In genomic region chr22:41197046-41197807, GRCh38 we compare ENCODE assay signal across 1 cellular context.
TF ChIP-seq lines count a peak whose summit lies in the region.

No MANE protein-coding gene starts in this region.

TF ChIP-seq in HepG2, 621 proteins besides CTCF, POLR2A, EP300 and RAD21 (continued from another document and continues in another):
- TF ChIP-seq AFF4 (CRISPR knock-in tag; IDR thresholded peaks at IDR 0.05), result no peak
- no peak for TF ChIP-seq ZNF709 (CRISPR knock-in tag; IDR thresholded peaks at IDR 0.05)
- TF ChIP-seq KDM3A (CRISPR knock-in tag; IDR thresholded peaks at IDR 0.05; ENCODE audit: low read depth), result no peak
- TF ChIP-seq ZNF138 (CRISPR knock-in tag; IDR thresholded peaks at IDR 0.05; ENCODE audit: low read depth), result 0 out of 2 replicates have a peak, but pooled peaks have one; percentile 20
- no peak for TF ChIP-seq ZBTB49 (CRISPR knock-in tag; IDR thresholded peaks at IDR 0.05; ENCODE audit: borderline replicate concordance)
- no peak for TF ChIP-seq SNAI1 (CRISPR knock-in tag; IDR thresholded peaks at IDR 0.05; ENCODE audit: borderline replicate concordance)
- TF ChIP-seq FOXP1 (IDR thresholded peaks at IDR 0.05), result no peak
- no peak for TF ChIP-seq FOXP1 (CRISPR knock-in tag; IDR thresholded peaks at IDR 0.05)
- no peak for TF ChIP-seq ZNF850 (CRISPR knock-in tag; conservative IDR thresholded peaks at IDR 0.05)
- no peak for TF ChIP-seq PRMT3 (CRISPR knock-in tag; IDR thresholded peaks at IDR 0.05; ENCODE audit: borderline replicate concordance, low read depth)
- no peak for TF ChIP-seq HNRNPUL1 (IDR thresholded peaks at IDR 0.05; ENCODE audit: low read depth, low read length)
- 0 out of 2 replicates have a peak, but pooled peaks have one; percentile 6 for TF ChIP-seq ZNF770 (CRISPR knock-in tag; IDR thresholded peaks at IDR 0.05)
- no peak for TF ChIP-seq ZNF256 (CRISPR knock-in tag; conservative IDR thresholded peaks at IDR 0.05)
- TF ChIP-seq SIX4 (CRISPR knock-in tag; IDR thresholded peaks at IDR 0.05), result peak; percentile 55; the same call in 1 of the 2 replicates
- no peak for TF ChIP-seq ZFAT (CRISPR knock-in tag; conservative IDR thresholded peaks at IDR 0.05)
- TF ChIP-seq CSRNP1 (CRISPR knock-in tag; IDR thresholded peaks at IDR 0.05), result no peak
- TF ChIP-seq ZNF687 (CRISPR knock-in tag; IDR thresholded peaks at IDR 0.05), result peak; percentile 94
- peak; percentile 57; the same call in 1 of the 2 replicates for TF ChIP-seq PATZ1 (CRISPR knock-in tag; IDR thresholded peaks at IDR 0.05)
- no peak for TF ChIP-seq NAIF1 (CRISPR knock-in tag; IDR thresholded peaks at IDR 0.05; ENCODE audit: borderline replicate concordance)
- no peak for TF ChIP-seq RBM22 (optimal IDR thresholded peaks at IDR 0.05; ENCODE audit: low read length)
- TF ChIP-seq ZNF614 (CRISPR knock-in tag; IDR thresholded peaks at IDR 0.05; ENCODE audit: borderline replicate concordance), result no peak
- TF ChIP-seq SP1 (IDR thresholded peaks at IDR 0.05), result no peak
- TF ChIP-seq SP1 (CRISPR knock-in tag; IDR thresholded peaks at IDR 0.05), result peak; percentile 71
- no peak for TF ChIP-seq PLRG1 (conservative IDR thresholded peaks at IDR 0.05)
- no peak for TF ChIP-seq ZBTB43 (CRISPR knock-in tag; conservative IDR thresholded peaks at IDR 0.05)
- TF ChIP-seq SATB2 (CRISPR knock-in tag; IDR thresholded peaks at IDR 0.05), result no peak
- no peak for TF ChIP-seq E2F1 (CRISPR knock-in tag; IDR thresholded peaks at IDR 0.05)
- TF ChIP-seq ZNF207 (IDR thresholded peaks at IDR 0.05; ENCODE audit: borderline replicate concordance), result no peak
- TF ChIP-seq TEAD3 (CRISPR knock-in tag; optimal IDR thresholded peaks at IDR 0.05; ENCODE audit: borderline replicate concordance), result no peak
- peak; percentile 77 for TF ChIP-seq ZNF605 (CRISPR knock-in tag; IDR thresholded peaks at IDR 0.05)
- peak; percentile 32; the same call in 1 of the 2 replicates for TF ChIP-seq HIC2 (CRISPR knock-in tag; IDR thresholded peaks at IDR 0.05; ENCODE audit: low read depth)
- no peak for TF ChIP-seq ZNF18 (CRISPR knock-in tag; IDR thresholded peaks at IDR 0.05; ENCODE audit: insufficient replicate concordance)
- no peak for TF ChIP-seq ZNF713 (CRISPR knock-in tag; IDR thresholded peaks at IDR 0.05)
- TF ChIP-seq ZNF589 (CRISPR knock-in tag; conservative IDR thresholded peaks at IDR 0.05), result peak; percentile 59; the same call in 1 of the 2 replicates
- 0 out of 2 replicates have a peak, but pooled peaks have one; percentile 44 for TF ChIP-seq SRY (CRISPR knock-in tag; IDR thresholded peaks at IDR 0.05)
- no peak for TF ChIP-seq SP140L (CRISPR knock-in tag; IDR thresholded peaks at IDR 0.05; ENCODE audit: borderline replicate concordance)
